ENCODE assay signal across 12 cellular contexts in the genomic region with DNA sequence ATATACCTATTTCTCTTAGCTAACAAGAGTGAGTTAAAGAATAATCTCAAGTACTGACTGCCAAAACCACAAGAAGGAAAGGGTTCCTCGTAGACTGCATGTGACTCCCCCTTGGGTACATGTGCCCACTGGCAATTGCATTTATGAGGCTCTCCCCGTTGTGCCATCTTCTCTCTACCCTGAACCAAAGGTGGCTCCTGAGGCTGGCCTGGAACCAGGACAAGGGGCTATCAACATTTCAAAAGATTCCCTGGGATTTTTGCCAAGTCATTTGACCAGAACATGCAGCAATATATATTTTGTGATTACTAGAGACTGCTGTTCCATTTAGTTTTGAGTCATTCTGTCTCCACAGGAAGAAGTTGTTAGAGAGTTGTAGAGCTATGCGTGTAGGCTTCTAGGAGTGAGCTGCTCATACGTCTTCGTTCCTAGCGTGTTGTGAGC. TPM values are rescaled to one million over a fixed set of nuclear protein-coding genes. Genes with fewer than 3 reads are reported as not detected.
DNase-seq lines count a peak whose midpoint lies in the region; ATAC-seq and TF ChIP-seq lines count a peak whose summit lies in the region.
"Had no signal": no experiment of that assay in that cellular context is flagged by ENCODE, and none has a peak within 500 bp of the region (broad histone marks: within the 10 kb centered on the region; RNA-seq: fewer than 3 reads in every experiment).

No MANE protein-coding gene starts in this region.

- no peak overlapping the region for H3K4me3 ChIP-seq in choroid plexus epithelial cell (ENCODE audit: low read depth, low read length)
- H3K4me3 ChIP-seq: coronary artery had no signal

- peaks cover 2 to 5% (median 4%) of the 10 kb centered on the region in 3 donors for H3K27me3 Mint-ChIP-seq in CD14-positive monocyte (ENCODE audit: low read depth in 3 of 3)

- H3K27ac Mint-ChIP-seq in CD14-positive monocyte, result peak overlapping the region in 1 of 7 donors; percentile 17
- H3K27ac Mint-ChIP-seq: activated CD4-positive, alpha-beta memory T cell treated with anti-CD3 and anti-CD28 coated beads, Interleukin-2, amount 10 ng/mL, durations not matched to agents 7 days and 5 days had no signal

- H3K4me1 Mint-ChIP-seq in CD14-positive monocyte, result peaks cover 35% of the 10 kb centered on the region

- intact Hi-C loops in CD14-positive monocyte (cut with micrococcal nuclease), result no loop called here

- DNase-seq in A172 (ENCODE audit: low spot score) (peak; percentile 22), choroid plexus epithelial cell (ENCODE audit: low read depth) (peak; percentile 82), CD14-positive monocyte (ENCODE audit: low spot score) (no peak), activated gamma-delta T cell (lab: John Stamatoyannopoulos, UW) (no peak), HUDEP-2 (lab: John Stamatoyannopoulos, UW; ENCODE audit: unreplicated experiment in 76 of 76) (no peak), mucosa of gallbladder (ENCODE audit: low spot score) (no peak)
- DNase-seq: activated CD4-positive, alpha-beta memory T cell treated with anti-CD3 and anti-CD28 coated beads, Interleukin-2, amount 10 ng/mL, durations not matched to agents 7 days and 5 days; PC-3 had no signal

- ATAC-seq in GM19395 (IDR thresholded peaks at IDR 0.05; ENCODE audit: unreplicated experiment) (peak; percentile 78), HG03432 (IDR thresholded peaks at IDR 0.05; ENCODE audit: unreplicated experiment) (peak; percentile 71)
- ATAC-seq: PC-3, sciatic nerve had no signal

- H3K36me3 Mint-ChIP-seq in CD14-positive monocyte, result no peaks in the 10 kb centered on the region

- no peak overlapping the region for H3K4me3 Mint-ChIP-seq in CD14-positive monocyte
- H3K4me3 Mint-ChIP-seq: activated CD4-positive, alpha-beta memory T cell treated with anti-CD3 and anti-CD28 coated beads, Interleukin-2, amount 10 ng/mL, durations not matched to agents 7 days and 5 days had no signal

- peaks cover 0 to 3% (median 0%) of the 10 kb centered on the region in 7 donors for H3K9me3 Mint-ChIP-seq in CD14-positive monocyte
- H3K9me3 Mint-ChIP-seq: activated CD4-positive, alpha-beta memory T cell treated with anti-CD3 and anti-CD28 coated beads, Interleukin-2, amount 10 ng/mL, durations not matched to agents 7 days and 5 days had no signal

- TF ChIP-seq CTCF in choroid plexus epithelial cell (conservative IDR thresholded peaks at IDR 0.05; ENCODE audit: low read depth, low read length) (no peak), CD14-positive monocyte (IDR thresholded peaks at IDR 0.05) (no peak)

RNA-seq across cellular contexts. Expression of a gene that starts 45.8 kb away (rescaled TPM):
- total RNA-seq in A172 (2014; rRNA removed; shearing (Covaris generic)), result 1.5 and 2.7 TPM in 2 replicates
- polyA plus RNA-seq in CD14-positive monocyte, result not detected
- total RNA-seq in mucosa of gallbladder, result 25.5 TPM

Comparison
In these comparisons a context has a peak if more than half of its experiments do, and no peak if none do; other contexts are left out.
1. DNase-seq: peak in A172 (single experiment) and choroid plexus epithelial cell (single experiment); none in CD14-positive monocyte (single experiment), activated gamma-delta T cell (single experiment), HUDEP-2 (0 of 76) and mucosa of gallbladder (single experiment).